1 cellular context compared by ENCODE assay signal in the genomic region with DNA sequence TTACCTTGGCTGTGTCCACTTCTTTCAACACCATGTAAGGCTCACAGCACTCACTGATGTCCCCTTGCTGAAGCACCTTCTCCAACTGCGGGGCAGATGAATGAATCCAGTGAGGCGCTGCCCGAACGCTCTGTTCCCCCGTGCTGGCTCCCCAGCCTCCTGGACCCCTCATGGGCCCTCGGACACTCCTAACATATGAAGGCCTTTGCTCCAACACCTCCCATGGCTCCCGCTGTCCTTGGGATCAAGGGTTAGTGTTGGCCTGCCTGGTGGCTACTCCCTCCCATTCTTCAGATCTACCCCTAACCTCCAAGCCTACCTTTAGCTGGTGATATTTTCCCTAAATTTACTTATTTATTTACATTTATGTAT.
TF ChIP-seq lines count a peak whose summit lies in the region.

No MANE protein-coding gene starts in this region.

TF ChIP-seq in GM12878, 131 proteins besides CTCF, POLR2A, EP300 and RAD21:
- no peak for TF ChIP-seq SMAD1 (IDR thresholded peaks at IDR 0.05; ENCODE audit: low read depth, partially characterized antibody)
- TF ChIP-seq, protein P1, sequence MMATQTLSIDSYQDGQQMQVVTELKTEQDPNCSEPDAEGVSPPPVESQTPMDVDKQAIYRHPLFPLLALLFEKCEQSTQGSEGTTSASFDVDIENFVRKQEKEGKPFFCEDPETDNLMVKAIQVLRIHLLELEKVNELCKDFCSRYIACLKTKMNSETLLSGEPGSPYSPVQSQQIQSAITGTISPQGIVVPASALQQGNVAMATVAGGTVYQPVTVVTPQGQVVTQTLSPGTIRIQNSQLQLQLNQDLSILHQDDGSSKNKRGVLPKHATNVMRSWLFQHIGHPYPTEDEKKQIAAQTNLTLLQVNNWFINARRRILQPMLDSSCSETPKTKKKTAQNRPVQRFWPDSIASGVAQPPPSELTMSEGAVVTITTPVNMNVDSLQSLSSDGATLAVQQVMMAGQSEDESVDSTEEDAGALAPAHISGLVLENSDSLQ (IDR thresholded peaks at IDR 0.05) = no peak
TF ChIP-seq in GM12878: peak in this region for 0.
